8 cellular contexts compared by ENCODE assay signal in the genomic region with DNA sequence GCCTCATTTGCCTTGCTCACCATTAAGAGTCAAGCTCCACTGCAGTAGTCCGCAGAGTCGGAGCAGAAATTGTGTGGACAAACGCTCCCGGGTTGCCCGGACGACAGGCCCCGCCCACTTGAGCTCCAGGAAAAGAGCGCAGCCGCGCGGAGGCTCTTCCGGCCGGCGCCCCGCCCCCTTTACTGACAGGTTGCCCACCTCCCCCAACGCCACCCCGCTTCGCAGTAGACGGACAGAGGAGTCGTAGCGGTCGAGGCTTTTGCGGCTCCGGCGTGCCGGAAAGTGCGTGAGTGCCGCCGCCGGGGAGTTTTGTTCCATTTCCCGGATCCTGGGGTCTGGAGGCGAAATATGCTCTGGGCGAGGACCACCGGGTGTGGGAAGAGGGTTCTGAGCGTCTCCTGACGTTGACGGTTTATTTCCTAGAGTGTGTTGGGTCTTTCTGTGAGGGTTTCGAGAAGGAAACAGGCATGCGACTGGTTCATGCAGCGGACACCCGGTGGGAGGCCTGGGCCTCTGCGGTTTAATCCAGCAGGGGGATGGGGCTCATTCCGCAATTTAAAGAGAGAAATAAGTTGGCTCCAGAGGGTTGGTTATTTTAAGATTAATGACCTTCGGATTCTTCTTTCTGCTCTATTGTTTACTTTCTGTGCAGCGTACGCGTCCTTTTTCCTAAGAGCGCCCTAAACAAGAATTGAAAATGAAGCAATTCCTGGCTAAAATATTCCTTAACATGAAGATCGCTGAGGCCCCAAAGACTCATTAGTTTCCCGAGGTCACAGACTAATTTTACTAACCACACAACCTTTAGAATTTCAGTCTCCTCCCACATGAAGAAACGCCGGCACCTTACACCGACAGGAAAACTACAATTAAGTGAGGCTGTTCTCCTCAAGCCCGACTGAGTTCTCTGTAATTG. TPM values are rescaled to one million over a fixed set of nuclear protein-coding genes. Genes with fewer than 3 reads are reported as not detected.
DNase-seq lines count a peak whose midpoint lies in the region; ATAC-seq and TF ChIP-seq lines count a peak whose summit lies in the region.

Gene DNAI7 (minus strand): TSS at position 105 of the 916 bp plus-strand sequence. CDS start 82 bp downstream, at position 23.
A gene with protein sequence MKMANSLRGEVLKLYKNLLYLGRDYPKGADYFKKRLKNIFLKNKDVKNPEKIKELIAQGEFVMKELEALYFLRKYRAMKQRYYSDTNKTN (plus strand): TSS at position 182 of the 916 bp plus-strand sequence. CDS start 8,720 bp downstream, outside the sequence.

- peaks cover 5% of the 10 kb centered on the region for H3K36me3 Mint-ChIP-seq in activated T-helper 17 cell treated with anti-CD3 and anti-CD28 coated beads, Interleukin-2, amount 50 U/mL, for 72 hours (ENCODE audit: low read depth)
- H3K36me3 Mint-ChIP-seq in naive B cell = no peaks in the 10 kb centered on the region
- H3K36me3 Mint-ChIP-seq in stimulated activated effector memory CD8-positive, alpha-beta T cell treated with anti-CD3 and anti-CD28 coated beads, Interleukin-12 subunit alpha, Interleukin-12 subunit beta, amount 100 ng/mL, for 72 hours = peaks cover 11% of the 10 kb centered on the region

- H3K27me3 Mint-ChIP-seq in activated T-helper 17 cell treated with anti-CD3 and anti-CD28 coated beads, Interleukin-2, amount 50 U/mL, for 72 hours = no peaks in the 10 kb centered on the region
- H3K27me3 Mint-ChIP-seq in naive B cell = no peaks in the 10 kb centered on the region

- peak; percentile 98 for ATAC-seq in activated T-helper 17 cell treated with anti-CD3 and anti-CD28 coated beads, Interleukin-2, amount 50 U/mL, for 72 hours (replicated peaks)
- ATAC-seq in naive B cell (ENCODE audit: low read depth in 2 of 2) = peak; percentile 91 to 92
- peak; percentile 96 for ATAC-seq in stimulated activated effector memory CD8-positive, alpha-beta T cell treated with anti-CD3 and anti-CD28 coated beads, Interleukin-12 subunit alpha, Interleukin-12 subunit beta, amount 100 ng/mL, for 72 hours

- H3K9me3 ChIP-seq in fibroblast of lung (ENCODE audit: control insufficient read depth, insufficient read depth, low read depth, low read length) = no peaks in the 10 kb centered on the region

- H3K4me2 ChIP-seq in fibroblast of lung (ENCODE audit: extremely low read depth, insufficient read depth, low read length) = peak within 1 kb of the TSS; percentile 88

- H3K4me3 Mint-ChIP-seq in activated T-helper 17 cell treated with anti-CD3 and anti-CD28 coated beads, Interleukin-2, amount 50 U/mL, for 72 hours = peak within 1 kb of the TSS; percentile 94
- H3K4me3 Mint-ChIP-seq in naive B cell = peak within 1 kb of the TSS; percentile 95 to 99 (median 98)
- peak within 1 kb of the TSS; percentile 95 for H3K4me3 Mint-ChIP-seq in stimulated activated effector memory CD8-positive, alpha-beta T cell treated with anti-CD3 and anti-CD28 coated beads, Interleukin-12 subunit alpha, Interleukin-12 subunit beta, amount 100 ng/mL, for 72 hours

- peak within 1 kb of the TSS; percentile 97 for H2AFZ ChIP-seq in fibroblast of lung (ENCODE audit: low read length)

- peak in 1 of 2 donors; percentile 4 for TF ChIP-seq CTCF in fibroblast of lung (conservative IDR thresholded peaks at IDR 0.05 in 1 of 2, IDR thresholded peaks at IDR 0.05 in 1 of 2; ENCODE audit: low read depth in 1 of 2, low read length in 2 of 2)

- H3K27ac Mint-ChIP-seq in activated T-helper 17 cell treated with anti-CD3 and anti-CD28 coated beads, Interleukin-2, amount 50 U/mL, for 72 hours = peak within 1 kb of the TSS; percentile 99
- H3K27ac Mint-ChIP-seq in naive B cell = peak within 1 kb of the TSS; percentile 96 to 99 (median 98)
- H3K27ac Mint-ChIP-seq in stimulated activated effector memory CD8-positive, alpha-beta T cell treated with anti-CD3 and anti-CD28 coated beads, Interleukin-12 subunit alpha, Interleukin-12 subunit beta, amount 100 ng/mL, for 72 hours = peak within 1 kb of the TSS; percentile 98

- H3K9me3 Mint-ChIP-seq in activated T-helper 17 cell treated with anti-CD3 and anti-CD28 coated beads, Interleukin-2, amount 50 U/mL, for 72 hours = no peaks in the 10 kb centered on the region
- H3K9me3 Mint-ChIP-seq in naive B cell = no peaks in the 10 kb centered on the region
- no peaks in the 10 kb centered on the region for H3K9me3 Mint-ChIP-seq in stimulated activated effector memory CD8-positive, alpha-beta T cell treated with anti-CD3 and anti-CD28 coated beads, Interleukin-12 subunit alpha, Interleukin-12 subunit beta, amount 100 ng/mL, for 72 hours

- peak within 1 kb of the TSS; percentile 90 for H3K9ac ChIP-seq in fibroblast of lung (ENCODE audit: insufficient read depth, low read length)

- no peaks in the 10 kb centered on the region for H3K36me3 ChIP-seq in fibroblast of lung (ENCODE audit: control insufficient read depth, insufficient read depth, low read length)

- no peaks in the 10 kb centered on the region for H4K20me1 ChIP-seq in fibroblast of lung (ENCODE audit: control insufficient read depth, extremely low read depth, insufficient read depth, low read length)

- H3K79me2 ChIP-seq in fibroblast of lung (ENCODE audit: control insufficient read depth, insufficient read depth, low read length) = peaks cover 6% of the 10 kb centered on the region

- H3K4me3 ChIP-seq in fibroblast of lung (replicated peaks in 1 of 4; ENCODE audit: control extremely low read depth in 1 of 4, insufficient read depth in 1 of 4, low read depth in 3 of 4, low read length in 4 of 4) = peak within 1 kb of the TSS; percentile 81 to 97 (median 89)

- no peaks in the 10 kb centered on the region for H3K27me3 ChIP-seq in fibroblast of lung (ENCODE audit: control insufficient read depth, insufficient read depth, low read length)

- H3K4me1 Mint-ChIP-seq in activated T-helper 17 cell treated with anti-CD3 and anti-CD28 coated beads, Interleukin-2, amount 50 U/mL, for 72 hours = peaks cover 12% of the 10 kb centered on the region
- H3K4me1 Mint-ChIP-seq in naive B cell = peaks cover 23 to 44% (median 35%) of the 10 kb centered on the region in 3 donors
- H3K4me1 Mint-ChIP-seq in stimulated activated effector memory CD8-positive, alpha-beta T cell treated with anti-CD3 and anti-CD28 coated beads, Interleukin-12 subunit alpha, Interleukin-12 subunit beta, amount 100 ng/mL, for 72 hours = peaks cover 20% of the 10 kb centered on the region

- H3K27ac ChIP-seq in fibroblast of lung (ENCODE audit: insufficient read depth, low read length) = peak within 1 kb of the TSS; percentile 98

- DNase-seq in EH (ENCODE audit: low read depth) (peak; percentile 95), GOT3 (lab: John Stamatoyannopoulos, UW) (peak; percentile 79), LHCN-M2 (ENCODE audit: low read depth) (peak; percentile 88), RPMI7951 (ENCODE audit: low read depth) (peak; percentile 89), fibroblast of lung (ENCODE audit: low read depth in 2 of 2) (peak; percentile 91 to 93), naive B cell (peak; percentile 98)
- DNase-seq in stimulated activated effector memory CD8-positive, alpha-beta T cell treated with anti-CD3 and anti-CD28 coated beads, Interleukin-12 subunit alpha, Interleukin-12 subunit beta, amount 100 ng/mL, for 72 hours (ENCODE audit: low spot score in 2 of 2) = peak; percentile 91 to 98

- H3K4me1 ChIP-seq in fibroblast of lung (ENCODE audit: control insufficient read depth, extremely low read depth, insufficient read depth, low read length) = no peaks in the 10 kb centered on the region

RNA-seq across cellular contexts. Expression of gene DNAI7, which starts in this region (rescaled TPM):
- total RNA-seq in LHCN-M2 (2014; rRNA removed) = 0.11 and 0.83 TPM in 2 replicates
- 0.07 TPM for polyA plus RNA-seq in LHCN-M2 (2012)
- total RNA-seq in RPMI7951 (2014; rRNA removed; shearing (Covaris generic)) = 0.12 TPM in 1 of 2 replicates, not detected in the other
- total RNA-seq in activated T-helper 17 cell treated with anti-CD3 and anti-CD28 coated beads, Interleukin-2, amount 50 U/mL, for 72 hours = under 1 TPM in 1 of 2 donors, not detected in 1; 0.09 TPM
- total RNA-seq in fibroblast of lung = 0.17 and 0.26 TPM in 2 replicates
- polyA plus RNA-seq in fibroblast of lung = 0.14 and 0.23 TPM in 2 replicates
- polyA plus RNA-seq in fibroblast of lung (2012) = 0.13 and 0.17 TPM in 2 replicates
- not detected in 2 replicates for polyA minus RNA-seq in fibroblast of lung (ENCODE audit: low replicate concordance)
- under 1 TPM in 2 of 6 donors, not detected in 4; 0.16 to 0.21 TPM for polyA plus RNA-seq in naive B cell (ENCODE audit: low read depth in 6 of 6)

RNA-seq across cellular contexts. Expression of the second gene that starts in this region (rescaled TPM):
- total RNA-seq in LHCN-M2 (2014; rRNA removed) (12.3 and 24.9 TPM in 2 replicates), fibroblast of lung (13.9 and 17.3 TPM in 2 replicates)
- polyA plus RNA-seq in LHCN-M2 (2012) = 6.2 TPM
- total RNA-seq in RPMI7951 (2014; rRNA removed; shearing (Covaris generic)) = 25.8 and 33.6 TPM in 2 replicates
- total RNA-seq in activated T-helper 17 cell treated with anti-CD3 and anti-CD28 coated beads, Interleukin-2, amount 50 U/mL, for 72 hours = 10 to 100 TPM; 11.2 to 11.8 TPM
- polyA plus RNA-seq in fibroblast of lung (23.4 and 28.0 TPM in 2 replicates), naive B cell (ENCODE audit: low read depth in 6 of 6) (10 to 100 TPM; 29.9 to 67.1 (median 39.5) TPM)
- 14.8 and 18.3 TPM in 2 replicates for polyA plus RNA-seq in fibroblast of lung (2012)
- not detected in 2 replicates for polyA minus RNA-seq in fibroblast of lung (ENCODE audit: low replicate concordance)

Comparison
In these comparisons a context has a peak if more than half of its experiments do, and no peak if none do; other contexts are left out.
1. Peak in every context shown above with its lines: DNase-seq, ATAC-seq, H3K4me3 ChIP-seq and H3K27ac ChIP-seq.